8 cellular contexts compared by ENCODE assay signal in genomic region chr11:7688238-7688826, GRCh38. TPM values are rescaled to one million over a fixed set of nuclear protein-coding genes. Genes with fewer than 3 reads are reported as not detected.
DNase-seq lines count a peak whose midpoint lies in the region; ATAC-seq, FAIRE-seq and TF ChIP-seq lines count a peak whose summit lies in the region.
"Had no signal": no experiment of that assay in that cellular context is flagged by ENCODE, and none has a peak within 500 bp of the region (broad histone marks: within the 10 kb centered on the region; RNA-seq: fewer than 3 reads in every experiment).

No MANE protein-coding gene starts in this region.

- ATAC-seq in GM21619 (IDR thresholded peaks at IDR 0.05; ENCODE audit: unreplicated experiment) (peak; percentile 75), mucosa of descending colon (peak; percentile 50)

- H3K36me3 Mint-ChIP-seq in chondrocyte (ENCODE audit: low read depth), result no peaks in the 10 kb centered on the region

- no peaks in the 10 kb centered on the region for H3K4me1 ChIP-seq in mucosa of descending colon (ENCODE audit: low read depth)

- H3K9me3 ChIP-seq in mucosa of descending colon, result no peaks in the 10 kb centered on the region

- TF ChIP-seq CTCF in chondrocyte (IDR thresholded peaks at IDR 0.05) (peak; percentile 92), mucosa of descending colon (IDR thresholded peaks at IDR 0.05) (peak; percentile 75)

- no peak overlapping the region for H3K4me3 Mint-ChIP-seq in chondrocyte (ENCODE audit: unreplicated experiment)

- intact Hi-C loops in mucosa of descending colon (cut with DNase I, micrococcal nuclease), result no loop called here

- H3K27me3 Mint-ChIP-seq in chondrocyte (ENCODE audit: low read depth), result no peaks in the 10 kb centered on the region

- peak; percentile 86 for FAIRE-seq in G401.6 (lab: Jason Lieb, UNC)

- DNase-seq in NCI-H2227 (lab: John Stamatoyannopoulos, UW; ENCODE audit: unreplicated experiment), result peak; percentile 18
- no peak for DNase-seq in chondrocyte (ENCODE audit: low spot score)
- peak in 1 of 3 donors; percentile 15 for DNase-seq in mucosa of descending colon
- DNase-seq in NCI-H226, result no peak
- DNase-seq in NCI-H1694 (lab: John Stamatoyannopoulos, UW), result no peak

- H3K27ac Mint-ChIP-seq in chondrocyte (ENCODE audit: unreplicated experiment), result no peak overlapping the region

- H3K36me3 ChIP-seq in mucosa of descending colon (ENCODE audit: low read depth), result no peaks in the 10 kb centered on the region

- H3K4me3 ChIP-seq in mucosa of descending colon, result no peak overlapping the region

- peaks cover 15% of the 10 kb centered on the region for H3K4me1 Mint-ChIP-seq in chondrocyte (ENCODE audit: low read depth)

- no peaks in the 10 kb centered on the region for H3K9me3 Mint-ChIP-seq in chondrocyte (ENCODE audit: low read depth)

RNA-seq across cellular contexts. Expression of gene CYB5R2, which starts 15.0 kb away (rescaled TPM):
- total RNA-seq in chondrocyte, result 7.0 to 12.7 TPM (median 12.6 TPM) in 3 replicates
- total RNA-seq in mucosa of descending colon, result 1 to 10 TPM; 2.3 to 7.0 (median 6.3) TPM

RNA-seq across cellular contexts. Expression of gene OVCH2, which starts 17.9 kb away (rescaled TPM):
- total RNA-seq in chondrocyte, result 0.67 to 1.2 TPM (median 0.92 TPM) in 3 replicates
- total RNA-seq in mucosa of descending colon, result not detected
- total RNA-seq: T-helper 2 cell treated with Interferon-gamma antibody and Interleukin-4, amounts not matched to agents 100 ng/mL and 5 ng/mL, for 36 hours had no signal
